ENCODE assay signal across 7 cellular contexts in genomic region chr3:25661694-25662455, GRCh38. TPM values are rescaled to one million over a fixed set of nuclear protein-coding genes. Genes with fewer than 3 reads are reported as not detected.
DNase-seq lines count a peak whose midpoint lies in the region; ATAC-seq and TF ChIP-seq lines count a peak whose summit lies in the region.

No MANE protein-coding gene starts in this region.

- H3K23ac ChIP-seq in trophoblast cell (ENCODE audit: low read length): no peak overlapping the region

- WGBS in trophoblast cell (ENCODE audit: extremely low coverage, insufficient coverage, insufficient read length): no CpG with 5 or more reads among the region's 4 CpGs

- H3K79me1 ChIP-seq in trophoblast cell (ENCODE audit: low read length): peaks cover 11% of the 10 kb centered on the region

- no peak overlapping the region for H3K27ac ChIP-seq in effector memory CD4-positive, alpha-beta T cell (ENCODE audit: insufficient read depth, low read length, poor library complexity, severe bottlenecking)
- no peak overlapping the region for H3K27ac ChIP-seq in trophoblast cell (ENCODE audit: low read depth, low read length)

- H3K4me1 ChIP-seq in effector memory CD4-positive, alpha-beta T cell (ENCODE audit: control insufficient read depth, insufficient read depth, low read length, poor library complexity, severe bottlenecking): peaks cover 9% of the 10 kb centered on the region
- no peaks in the 10 kb centered on the region for H3K4me1 ChIP-seq in trophoblast cell (ENCODE audit: control insufficient read depth in 1 of 2, insufficient read depth in 2 of 2, low read length in 2 of 2)

- no peak overlapping the region for H2BK120ac ChIP-seq in trophoblast cell (ENCODE audit: insufficient read depth, low read length, poor library complexity)

- no peak overlapping the region for H2BK12ac ChIP-seq in trophoblast cell (ENCODE audit: low read length)

- no peak overlapping the region for H2AFZ ChIP-seq in trophoblast cell (ENCODE audit: insufficient read depth, low read length, poor library complexity)

- no peak overlapping the region for H4K8ac ChIP-seq in trophoblast cell (ENCODE audit: low read depth, low read length)

- no peak overlapping the region for H3K9ac ChIP-seq in trophoblast cell (ENCODE audit: low read length)

- H3K18ac ChIP-seq in trophoblast cell (ENCODE audit: low read length): no peak overlapping the region

- no peak overlapping the region for H4K12ac ChIP-seq in trophoblast cell (ENCODE audit: low read depth, low read length)

- H3K36me3 ChIP-seq in effector memory CD4-positive, alpha-beta T cell (ENCODE audit: control insufficient read depth, insufficient read depth, low read length): no peaks in the 10 kb centered on the region
- H3K36me3 ChIP-seq in trophoblast cell (ENCODE audit: control insufficient read depth in 1 of 2, insufficient read depth in 2 of 2, low read length in 2 of 2): no peaks in the 10 kb centered on the region

- H2AK5ac ChIP-seq in trophoblast cell (ENCODE audit: low read length): no peak overlapping the region

- no peaks in the 10 kb centered on the region for H3K27me3 ChIP-seq in effector memory CD4-positive, alpha-beta T cell (replicated peaks; ENCODE audit: control insufficient read depth, insufficient read depth, low read length, poor library complexity, severe bottlenecking)
- no peaks in the 10 kb centered on the region for H3K27me3 ChIP-seq in trophoblast cell (ENCODE audit: insufficient read depth, low read length)

- peak overlapping the region; percentile 84 for H3K4me3 ChIP-seq in NB4 (ENCODE audit: low read depth, low read length)
- H3K4me3 ChIP-seq in effector memory CD4-positive, alpha-beta T cell (ENCODE audit: insufficient read depth, low read depth, low read length, poor library complexity, severe bottlenecking): peak overlapping the region; percentile 13
- H3K4me3 ChIP-seq in trophoblast cell (ENCODE audit: low read depth, low read length): no peak overlapping the region

- peaks cover 12% of the 10 kb centered on the region for H3K79me2 ChIP-seq in trophoblast cell (ENCODE audit: control insufficient read depth, insufficient read depth, low read length, poor library complexity)

- no peaks in the 10 kb centered on the region for H3K9me3 ChIP-seq in effector memory CD4-positive, alpha-beta T cell (ENCODE audit: control insufficient read depth, low read length)
- H3K9me3 ChIP-seq in trophoblast cell (ENCODE audit: insufficient read depth, low read depth, low read length): no peaks in the 10 kb centered on the region

- no peak overlapping the region for H2BK5ac ChIP-seq in trophoblast cell (ENCODE audit: low read depth, low read length, poor library complexity)

- TF ChIP-seq POLR2A in NB4 (IDR thresholded peaks at IDR 0.05; ENCODE audit: extremely low read depth, insufficient read length): no peak

- no peak overlapping the region for H3K4me2 ChIP-seq in trophoblast cell (ENCODE audit: low read length)

- no peak for ATAC-seq in GM21367 (IDR thresholded peaks at IDR 0.05; ENCODE audit: unreplicated experiment)

- DNase-seq in NB4 (ENCODE audit: low read depth) (peak; percentile 12), trophoblast cell (no peak), activated gamma-delta T cell (lab: John Stamatoyannopoulos, UW) (no peak), DMS53 treated with DMSO at 0.1 percent for 48 hours (lab: John Stamatoyannopoulos, UW; ENCODE audit: unreplicated experiment) (no peak)
- no peak for DNase-seq in effector memory CD4-positive, alpha-beta T cell

- H3K4ac ChIP-seq in trophoblast cell (ENCODE audit: low read depth, low read length): peak overlapping the region; percentile 83

- H3K14ac ChIP-seq in trophoblast cell (ENCODE audit: low read length): no peak overlapping the region

- no peak overlapping the region for H4K91ac ChIP-seq in trophoblast cell (ENCODE audit: low read depth, low read length)

- peak; percentile 4 for TF ChIP-seq CTCF in GM12873 (IDR thresholded peaks at IDR 0.05; ENCODE audit: insufficient read depth, low read depth, low read length, missing control alignments)
- TF ChIP-seq CTCF in NB4 (IDR thresholded peaks at IDR 0.05; ENCODE audit: low read depth, low read length): no peak

RNA-seq across cellular contexts. Expression of gene TOP2B, which starts 2.8 kb away (rescaled TPM):
- polyA plus RNA-seq in trophoblast cell (2013): 68.0 and 72.2 TPM in 2 replicates
